In genomic region chr9:94166237-94167054, GRCh38 we compare ENCODE assay signal across 8 cellular contexts.
A peak's percentile ranks its signal among the peaks of the same experiment; 100 is the strongest.
DNase-seq lines count a peak whose midpoint lies in the region; ATAC-seq and TF ChIP-seq lines count a peak whose summit lies in the region.

No MANE protein-coding gene starts in this region.

- H3K36me3 ChIP-seq in BLaER1 (peaks cover 6% of the 10 kb centered on the region), colonic mucosa (no peaks in the 10 kb centered on the region)

- H3K4me3 ChIP-seq in BLaER1: peak overlapping the region; percentile 81
- H3K4me3 ChIP-seq in colonic mucosa: peak overlapping the region; percentile 45

- no peak for TF ChIP-seq CTCF in colonic mucosa (IDR thresholded peaks at IDR 0.05)

- peak; percentile 68 for DNase-seq in GM19240 (ENCODE audit: insufficient read length, low spot score)
- DNase-seq in NCI-H524 (lab: John Stamatoyannopoulos, UW): peak; percentile 99 to 100
- peak; percentile 96 for DNase-seq in activated CD4-positive, alpha-beta T cell treated with anti-CD3 and anti-CD28 coated beads for 48 hours
- peak; percentile 98 for DNase-seq in colonic mucosa
- DNase-seq in left colon: peak; percentile 98 to 99
- peak; percentile 87 to 91 for DNase-seq in stimulated activated CD4-positive, alpha-beta T cell treated with anti-CD3 and anti-CD28 coated beads, Interleukin-1b, Interleukin-23, amount 100 ng/mL, for 4 hours (ENCODE audit: low read depth in 2 of 2)

- H3K9ac ChIP-seq in BLaER1 (peak overlapping the region; percentile 99), colonic mucosa (ENCODE audit: low read depth in 2 of 2, low read length in 2 of 2) (peak overlapping the region; percentile 92 to 96)

- peaks cover 57% of the 10 kb centered on the region for H3K4me1 ChIP-seq in BLaER1
- H3K4me1 ChIP-seq in colonic mucosa: no peaks in the 10 kb centered on the region

- ATAC-seq in HG03457 (IDR thresholded peaks at IDR 0.05; ENCODE audit: unreplicated experiment) (peak; percentile 46), left colon (peak; percentile 75)

- peaks cover 46% of the 10 kb centered on the region for H4K20me1 ChIP-seq in BLaER1

- H3K27ac ChIP-seq in BLaER1: peak overlapping the region; percentile 99
- H3K27ac ChIP-seq in colonic mucosa: peak overlapping the region; percentile 99

- peak overlapping the region; percentile 85; the same call in 1 of the 2 replicates for H3K4me2 ChIP-seq in BLaER1

- intact Hi-C loops in colonic mucosa (cut with DNase I): no loop called here
- intact Hi-C loops in left colon (cut with DNase I, micrococcal nuclease): no loop called here

- H3K9me3 ChIP-seq in BLaER1 (no peaks in the 10 kb centered on the region), colonic mucosa (no peaks in the 10 kb centered on the region)

- H3K27me3 ChIP-seq in BLaER1 (no peaks in the 10 kb centered on the region), colonic mucosa (no peaks in the 10 kb centered on the region)

Comparison
In these comparisons a context has a peak if more than half of its experiments do, and no peak if none do; other contexts are left out.
1. Peak in every context shown above with its lines: DNase-seq, ATAC-seq, H3K4me3 ChIP-seq and H3K27ac ChIP-seq.